In the genomic region with DNA sequence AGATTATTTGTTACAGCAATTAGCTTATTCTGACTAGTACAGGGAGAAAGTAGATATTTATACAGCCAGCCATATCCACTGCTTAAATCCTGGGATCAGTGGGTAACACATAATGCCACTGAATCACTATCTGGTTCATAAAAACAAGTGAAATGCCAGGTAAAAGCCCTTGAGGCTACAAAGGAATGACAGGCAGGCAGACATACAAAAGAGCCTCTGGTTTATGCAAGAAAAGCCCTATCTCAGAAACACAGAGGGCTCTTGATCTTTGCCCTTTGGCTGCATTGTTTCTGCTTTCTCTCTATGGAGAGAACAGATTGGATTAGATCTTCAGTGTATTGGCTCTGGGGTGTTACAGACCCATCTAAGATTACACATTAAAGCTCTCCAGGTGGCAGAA, we compare ENCODE assay signal across 18 cellular contexts.
DNase-seq lines count a peak whose midpoint lies in the region; ATAC-seq, FAIRE-seq and TF ChIP-seq lines count a peak whose summit lies in the region.
"Had no signal": no experiment of that assay in that cellular context is flagged by ENCODE, and none has a peak within 500 bp of the region (broad histone marks: within the 10 kb centered on the region; RNA-seq: fewer than 3 reads in every experiment).

No MANE protein-coding gene starts in this region.

- H3K79me1 ChIP-seq in mesendoderm (ENCODE audit: low read length) = no peaks in the 10 kb centered on the region
- no peaks in the 10 kb centered on the region for H3K79me1 ChIP-seq in mesenchymal stem cell (replicated peaks; ENCODE audit: low read length, poor library complexity, severe bottlenecking)

- H3K36me3 ChIP-seq in HAP-1 (replicated peaks) = no peaks in the 10 kb centered on the region
- H3K36me3 ChIP-seq in bronchial epithelial cell (ENCODE audit: control insufficient read depth, insufficient read depth, low read length) = no peaks in the 10 kb centered on the region
- H3K36me3 ChIP-seq in mesendoderm (ENCODE audit: control insufficient read depth, insufficient read depth, low read length) = no peaks in the 10 kb centered on the region
- no peaks in the 10 kb centered on the region for H3K36me3 ChIP-seq in mesenchymal stem cell (ENCODE audit: control insufficient read depth in 1 of 2, insufficient read depth in 2 of 2, low read depth in 1 of 2, low read length in 2 of 2)
- H3K36me3 ChIP-seq: BLaER1 had no signal

- no peak overlapping the region for H3K18ac ChIP-seq in mesendoderm (ENCODE audit: low read length)
- no peak overlapping the region for H3K18ac ChIP-seq in mesenchymal stem cell (ENCODE audit: low read depth in 1 of 2, low read length in 2 of 2)

- no peak overlapping the region for H2BK120ac ChIP-seq in mesendoderm (ENCODE audit: low read depth, low read length)
- H2BK120ac ChIP-seq in mesenchymal stem cell (ENCODE audit: low read depth, low read length) = no peak overlapping the region

- no peak overlapping the region for H2AK5ac ChIP-seq in mesendoderm (ENCODE audit: low read length)
- no peak overlapping the region for H2AK5ac ChIP-seq in mesenchymal stem cell (ENCODE audit: low read length, severe bottlenecking)

- H2BK15ac ChIP-seq in mesendoderm (replicated peaks; ENCODE audit: low read depth) (no peak overlapping the region), mesenchymal stem cell (ENCODE audit: low read depth, poor library complexity, severe bottlenecking) (no peak overlapping the region)

- H3K27ac ChIP-seq in mesendoderm (ENCODE audit: low read depth, low read length) (no peak overlapping the region), mesenchymal stem cell (ENCODE audit: low read length, poor library complexity, severe bottlenecking) (no peak overlapping the region)
- H3K27ac ChIP-seq: BLaER1, hepatocyte had no signal

- no peaks in the 10 kb centered on the region for H3K9me3 ChIP-seq in HAP-1
- peaks cover 8% of the 10 kb centered on the region for H3K9me3 ChIP-seq in mesenchymal stem cell (ENCODE audit: control insufficient read depth, low read length)
- H3K9me3 ChIP-seq: BLaER1 had no signal

- H4K8ac ChIP-seq in mesendoderm (ENCODE audit: low read depth, low read length) (no peak overlapping the region), mesenchymal stem cell (ENCODE audit: low read length) (no peak overlapping the region)

- in situ Hi-C loops in HAP-1 (cut with MboI; ENCODE audit: low sequenced_read_pairs) = no loop called here

- H4K5ac ChIP-seq in mesendoderm (ENCODE audit: low read length) = no peak overlapping the region

- H3K4me3 ChIP-seq in HAP-1 = no peak overlapping the region
- H3K4me3 ChIP-seq in bronchial epithelial cell (ENCODE audit: low read depth, low read length) = no peak overlapping the region
- no peak overlapping the region for H3K4me3 ChIP-seq in mesendoderm (ENCODE audit: low read length)
- H3K4me3 ChIP-seq in mesenchymal stem cell (ENCODE audit: insufficient read depth in 1 of 2, low read depth in 1 of 2, low read length in 2 of 2) = no peak overlapping the region
- H3K4me3 ChIP-seq: BLaER1, hepatocyte, K562, lung had no signal

- H3K79me2 ChIP-seq in mesendoderm (ENCODE audit: control insufficient read depth, insufficient read depth, low read length) = no peaks in the 10 kb centered on the region
- H3K79me2 ChIP-seq: hepatocyte had no signal

- H3K56ac ChIP-seq in mesendoderm (ENCODE audit: low read length) = no peak overlapping the region

- H2BK5ac ChIP-seq in mesendoderm (ENCODE audit: low read length) = no peak overlapping the region
- no peak overlapping the region for H2BK5ac ChIP-seq in mesenchymal stem cell (ENCODE audit: low read depth, low read length, poor library complexity, severe bottlenecking)

- H2AFZ ChIP-seq in mesenchymal stem cell (ENCODE audit: low read depth, low read length) = no peak overlapping the region
- H2AFZ ChIP-seq: hepatocyte had no signal

- no peak overlapping the region for H4K91ac ChIP-seq in mesenchymal stem cell (ENCODE audit: low read length)

- no peak for TF ChIP-seq CTCF in bronchial epithelial cell (IDR thresholded peaks at IDR 0.05; ENCODE audit: insufficient read depth, low read length, severe bottlenecking)

- H3K23ac ChIP-seq in mesendoderm (ENCODE audit: low read length) (no peak overlapping the region), mesenchymal stem cell (ENCODE audit: low read length in 2 of 2) (no peak overlapping the region)

- no peak for FAIRE-seq in bronchial epithelial cell (lab: Jason Lieb, UNC)
- FAIRE-seq: GM19239, K562 had no signal

- H3K4me1 ChIP-seq in HAP-1 (peaks cover 11% of the 10 kb centered on the region), mesendoderm (ENCODE audit: control insufficient read depth, low read depth, low read length) (peaks cover 11% of the 10 kb centered on the region), mesenchymal stem cell (ENCODE audit: control insufficient read depth, insufficient read depth, low read depth, low read length) (peaks cover 3% of the 10 kb centered on the region)

- H3K4me2 ChIP-seq in mesendoderm (ENCODE audit: low read length) (no peak overlapping the region), mesenchymal stem cell (ENCODE audit: low read length, poor library complexity, severe bottlenecking) (no peak overlapping the region)
- H3K4me2 ChIP-seq: BLaER1, hepatocyte had no signal

- no peak overlapping the region for H2BK12ac ChIP-seq in mesenchymal stem cell (ENCODE audit: low read length in 2 of 2)

- no peak overlapping the region for H3K9ac ChIP-seq in mesendoderm (ENCODE audit: low read length)
- H3K9ac ChIP-seq in mesenchymal stem cell (ENCODE audit: low read length) = no peak overlapping the region
- H3K9ac ChIP-seq: BLaER1 had no signal

- DNase-seq in HAP-1 (ENCODE audit: low spot score in 2 of 2) (peak; percentile 46 to 54), NCI-H2227 (lab: John Stamatoyannopoulos, UW; ENCODE audit: unreplicated experiment) (peak; percentile 66), bronchial epithelial cell (ENCODE audit: low read depth) (peak; percentile 53), mesendoderm (peak; percentile 98), mesenchymal stem cell (no peak), SIG-M5 treated with dmso at 0.1 percent for 504 hours (lab: John Stamatoyannopoulos, UW; ENCODE audit: unreplicated experiment) (no peak), amygdala (lab: John Stamatoyannopoulos, UW) (no peak)
- DNase-seq: activated CD4-positive, alpha-beta T cell treated with anti-CD3 and anti-CD28 coated beads for 1 hour; activated T-cell treated with anti-CD3 and anti-CD28 coated beads for 4 hours; NCI-H187; stimulated activated naive CD8-positive, alpha-beta T cell treated with anti-CD3 and anti-CD28 coated beads, Interleukin-15, Interleukin-2, amounts not matched to agents 100 U/mL and 50 U/mL, for 24 hours; T-cell had no signal

- no peak overlapping the region for H3K14ac ChIP-seq in mesenchymal stem cell (ENCODE audit: low read length in 2 of 2)

- H3K4ac ChIP-seq in mesendoderm (ENCODE audit: low read depth, low read length) (no peak overlapping the region), mesenchymal stem cell (ENCODE audit: low read depth in 1 of 2, low read length in 2 of 2) (no peak overlapping the region)

- ATAC-seq in GM18505 (IDR thresholded peaks at IDR 0.05; ENCODE audit: unreplicated experiment) = no peak
- ATAC-seq: K562; stimulated activated naive CD8-positive, alpha-beta T cell treated with anti-CD3 and anti-CD28 coated beads, Interleukin-15, Interleukin-2, amounts not matched to agents 100 U/mL and 50 U/mL, for 24 hours; T-cell had no signal

- TF ChIP-seq POLR2A in GM18505 (IDR thresholded peaks at IDR 0.05; ENCODE audit: borderline replicate concordance, extremely low read depth, insufficient read depth, insufficient read length) = no peak

- H3K27me3 ChIP-seq in HAP-1 (ENCODE audit: low read depth) (no peaks in the 10 kb centered on the region), bronchial epithelial cell (ENCODE audit: control insufficient read depth, insufficient read depth, low read length) (no peaks in the 10 kb centered on the region), mesendoderm (ENCODE audit: insufficient read depth, low read length, poor library complexity) (no peaks in the 10 kb centered on the region), mesenchymal stem cell (ENCODE audit: control insufficient read depth in 1 of 2, insufficient read depth in 1 of 2, low read length in 2 of 2) (no peaks in the 10 kb centered on the region)
- H3K27me3 ChIP-seq: BLaER1, hepatocyte had no signal

Comparison
In these comparisons a context has a peak if more than half of its experiments do, and no peak if none do; other contexts are left out.
1. DNase-seq: peak in HAP-1 (2 of 2), NCI-H2227 (single experiment), bronchial epithelial cell (single experiment) and mesendoderm (single experiment); none in mesenchymal stem cell (single experiment), SIG-M5 treated with dmso at 0.1 percent for 504 hours (single experiment) and amygdala (0 of 56).